1 cellular context compared by ENCODE assay signal in the genomic region with DNA sequence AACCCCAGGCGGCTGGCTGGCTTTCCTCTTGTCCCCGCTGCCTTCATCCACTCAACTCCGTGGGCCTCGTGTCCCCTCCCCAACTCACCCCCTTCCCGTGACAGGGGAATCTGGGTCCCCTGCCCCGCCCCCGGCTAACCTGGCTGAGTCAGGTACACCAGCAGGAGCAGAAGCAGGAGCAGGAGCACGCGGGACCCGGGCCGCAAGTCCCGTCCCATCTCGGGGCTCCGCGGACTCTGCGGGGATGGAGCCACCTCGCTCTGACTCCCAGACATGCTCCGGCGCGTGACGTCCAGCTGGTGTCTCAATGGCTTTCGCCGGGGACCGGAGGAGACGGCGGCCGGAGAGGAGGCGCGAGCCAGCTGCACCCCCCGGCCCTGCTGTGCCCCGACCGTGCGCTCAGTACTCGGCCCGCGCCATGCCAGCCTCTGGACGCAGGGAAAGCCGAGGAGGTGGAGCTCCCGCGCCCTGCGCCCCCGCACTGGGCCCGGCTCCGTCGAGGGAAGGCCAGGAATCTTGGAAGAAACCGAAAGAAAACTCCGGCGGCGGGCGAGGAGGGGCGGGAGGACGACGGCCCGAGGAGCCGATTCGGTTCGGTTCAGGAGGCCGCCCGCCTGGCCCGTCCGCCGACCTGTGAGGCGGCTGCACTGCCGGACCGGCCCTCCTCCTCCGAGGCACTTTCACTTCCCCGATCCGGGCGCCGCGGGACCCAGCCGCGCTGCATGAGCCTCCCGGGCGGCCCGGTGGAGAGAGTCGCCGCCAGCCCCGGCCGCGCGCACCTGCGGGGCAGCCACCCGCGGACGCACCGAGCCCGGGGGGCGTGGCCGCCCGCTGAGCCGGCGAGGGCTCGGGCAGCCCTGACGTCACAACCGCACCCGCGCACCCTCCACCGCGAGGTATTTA.
TF ChIP-seq lines count a peak whose summit lies in the region.

A gene with protein sequence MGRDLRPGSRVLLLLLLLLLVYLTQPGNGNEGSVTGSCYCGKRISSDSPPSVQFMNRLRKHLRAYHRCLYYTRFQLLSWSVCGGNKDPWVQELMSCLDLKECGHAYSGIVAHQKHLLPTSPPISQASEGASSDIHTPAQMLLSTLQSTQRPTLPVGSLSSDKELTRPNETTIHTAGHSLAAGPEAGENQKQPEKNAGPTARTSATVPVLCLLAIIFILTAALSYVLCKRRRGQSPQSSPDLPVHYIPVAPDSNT (minus strand): TSS at position 807 of the 903 bp plus-strand sequence. CDS start 589 bp downstream, at position 218.
A gene with protein sequence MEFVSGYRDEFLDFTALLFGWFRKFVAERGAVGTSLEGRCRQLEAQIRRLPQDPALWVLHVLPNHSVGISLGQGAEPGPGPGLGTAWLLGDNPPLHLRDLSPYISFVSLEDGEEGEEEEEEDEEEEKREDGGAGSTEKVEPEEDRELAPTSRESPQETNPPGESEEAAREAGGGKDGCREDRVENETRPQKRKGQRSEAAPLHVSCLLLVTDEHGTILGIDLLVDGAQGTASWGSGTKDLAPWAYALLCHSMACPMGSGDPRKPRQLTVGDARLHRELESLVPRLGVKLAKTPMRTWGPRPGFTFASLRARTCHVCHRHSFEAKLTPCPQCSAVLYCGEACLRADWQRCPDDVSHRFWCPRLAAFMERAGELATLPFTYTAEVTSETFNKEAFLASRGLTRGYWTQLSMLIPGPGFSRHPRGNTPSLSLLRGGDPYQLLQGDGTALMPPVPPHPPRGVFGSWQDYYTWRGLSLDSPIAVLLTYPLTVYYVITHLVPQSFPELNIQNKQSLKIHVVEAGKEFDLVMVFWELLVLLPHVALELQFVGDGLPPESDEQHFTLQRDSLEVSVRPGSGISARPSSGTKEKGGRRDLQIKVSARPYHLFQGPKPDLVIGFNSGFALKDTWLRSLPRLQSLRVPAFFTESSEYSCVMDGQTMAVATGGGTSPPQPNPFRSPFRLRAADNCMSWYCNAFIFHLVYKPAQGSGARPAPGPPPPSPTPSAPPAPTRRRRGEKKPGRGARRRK (plus strand): TSS at position 712 of the 903 bp plus-strand sequence. CDS start 716 bp downstream, outside the sequence.

TF ChIP-seq in neural cell, 6 proteins besides CTCF, POLR2A, EP300 and RAD21:
- TF ChIP-seq, protein P1, sequence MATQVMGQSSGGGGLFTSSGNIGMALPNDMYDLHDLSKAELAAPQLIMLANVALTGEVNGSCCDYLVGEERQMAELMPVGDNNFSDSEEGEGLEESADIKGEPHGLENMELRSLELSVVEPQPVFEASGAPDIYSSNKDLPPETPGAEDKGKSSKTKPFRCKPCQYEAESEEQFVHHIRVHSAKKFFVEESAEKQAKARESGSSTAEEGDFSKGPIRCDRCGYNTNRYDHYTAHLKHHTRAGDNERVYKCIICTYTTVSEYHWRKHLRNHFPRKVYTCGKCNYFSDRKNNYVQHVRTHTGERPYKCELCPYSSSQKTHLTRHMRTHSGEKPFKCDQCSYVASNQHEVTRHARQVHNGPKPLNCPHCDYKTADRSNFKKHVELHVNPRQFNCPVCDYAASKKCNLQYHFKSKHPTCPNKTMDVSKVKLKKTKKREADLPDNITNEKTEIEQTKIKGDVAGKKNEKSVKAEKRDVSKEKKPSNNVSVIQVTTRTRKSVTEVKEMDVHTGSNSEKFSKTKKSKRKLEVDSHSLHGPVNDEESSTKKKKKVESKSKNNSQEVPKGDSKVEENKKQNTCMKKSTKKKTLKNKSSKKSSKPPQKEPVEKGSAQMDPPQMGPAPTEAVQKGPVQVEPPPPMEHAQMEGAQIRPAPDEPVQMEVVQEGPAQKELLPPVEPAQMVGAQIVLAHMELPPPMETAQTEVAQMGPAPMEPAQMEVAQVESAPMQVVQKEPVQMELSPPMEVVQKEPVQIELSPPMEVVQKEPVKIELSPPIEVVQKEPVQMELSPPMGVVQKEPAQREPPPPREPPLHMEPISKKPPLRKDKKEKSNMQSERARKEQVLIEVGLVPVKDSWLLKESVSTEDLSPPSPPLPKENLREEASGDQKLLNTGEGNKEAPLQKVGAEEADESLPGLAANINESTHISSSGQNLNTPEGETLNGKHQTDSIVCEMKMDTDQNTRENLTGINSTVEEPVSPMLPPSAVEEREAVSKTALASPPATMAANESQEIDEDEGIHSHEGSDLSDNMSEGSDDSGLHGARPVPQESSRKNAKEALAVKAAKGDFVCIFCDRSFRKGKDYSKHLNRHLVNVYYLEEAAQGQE (IDR thresholded peaks at IDR 0.05; ENCODE audit: borderline replicate concordance), result no peak
- TF ChIP-seq MXI1 (conservative IDR thresholded peaks at IDR 0.05; ENCODE audit: poor library complexity, severe bottlenecking) (no peak), SMC3 (conservative IDR thresholded peaks at IDR 0.05; ENCODE audit: poor library complexity) (no peak), POLR2AphosphoS5 (IDR thresholded peaks at IDR 0.05) (no peak), TAF1 (IDR thresholded peaks at IDR 0.05; ENCODE audit: low read depth) (no peak), EZH2 (IDR thresholded peaks at IDR 0.05; ENCODE audit: borderline replicate concordance, insufficient read depth, low read length, poor library complexity, severe bottlenecking) (peak; percentile 66)
